ENCODE assay signal across 19 cellular contexts in the genomic region with DNA sequence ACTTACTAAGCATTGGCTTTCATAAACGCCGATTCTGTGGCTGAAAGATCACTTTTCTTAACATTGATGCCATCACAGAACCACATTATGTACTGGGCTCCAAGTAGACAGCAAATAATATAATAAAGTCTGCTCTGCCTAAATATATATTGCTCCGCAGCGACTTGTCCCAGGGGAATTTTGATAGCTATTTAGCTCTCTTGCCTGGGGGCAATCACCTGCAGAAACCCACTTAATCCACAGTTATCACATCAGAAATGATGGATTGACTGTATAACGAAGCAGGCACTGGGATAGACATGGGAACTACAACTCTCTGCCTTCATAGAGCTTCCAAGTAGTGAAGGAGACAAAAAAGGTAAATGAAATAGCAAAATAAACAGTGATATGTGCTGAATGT. TPM values are rescaled to one million over a fixed set of nuclear protein-coding genes. Genes with fewer than 3 reads are reported as not detected.
"Had no signal": no experiment of that assay in that cellular context is flagged by ENCODE, and none has a peak within 500 bp of the region (broad histone marks: within the 10 kb centered on the region; RNA-seq: fewer than 3 reads in every experiment).

No MANE protein-coding gene starts in this region.

- H3K4me1 ChIP-seq: left lung, pancreas, suprapubic skin had no signal

- H3K4me3 ChIP-seq: left lung, pancreas, smooth muscle cell, suprapubic skin had no signal

- DNase-seq: activated CD4-positive, alpha-beta T cell treated with anti-CD3 and anti-CD28 coated beads for 36 hours; activated CD4-positive, alpha-beta T cell treated with anti-CD3 and anti-CD28 coated beads, Interleukin-2, amount 50 U/mL, for 48 hours; activated gamma-delta T cell treated with Interleukin-2 at 50 U/mL for 16 hours; glutamatergic neuron; hypothalamus; kidney; left lung; mesendoderm; naive thymus-derived CD8-positive, alpha-beta T cell; pancreas; stimulated activated CD4-positive, alpha-beta T cell treated with anti-CD3 and anti-CD28 coated beads, Interleukin-4, amount 100 ng/mL, for 1 hour; stimulated activated naive CD8-positive, alpha-beta T cell treated with anti-CD3 and anti-CD28 coated beads, Interleukin-15, amount 100 ng/mL, for 72 hours; trophoblast cell had no signal

- H3K36me3 ChIP-seq: left lung, pancreas, suprapubic skin had no signal

- ATAC-seq: activated CD4-positive, alpha-beta T cell treated with anti-CD3 and anti-CD28 coated beads for 36 hours; activated naive CD4-positive, alpha-beta T cell treated with anti-CD3 and anti-CD28 coated beads, Interleukin-2, amount 50 U/mL, for 72 hours; naive thymus-derived CD8-positive, alpha-beta T cell; stimulated activated naive CD8-positive, alpha-beta T cell treated with anti-CD3 and anti-CD28 coated beads, Interleukin-15, amount 100 ng/mL, for 72 hours; WTC11 had no signal

- H3K27ac ChIP-seq: epithelial cell of prostate, left lung, pancreas, suprapubic skin had no signal

- H3K27me3 ChIP-seq: left lung, pancreas, suprapubic skin had no signal

- H3K9me3 ChIP-seq: left lung, pancreas, suprapubic skin had no signal

- H3K4me2 ChIP-seq: smooth muscle cell had no signal

RNA-seq across cellular contexts. Expression of a gene that starts 48.0 kb away (rescaled TPM):
- total RNA-seq: activated CD4-positive, alpha-beta T cell treated with anti-CD3 and anti-CD28 coated beads for 36 hours; activated naive CD4-positive, alpha-beta T cell treated with anti-CD3 and anti-CD28 coated beads, Interleukin-2, amount 50 U/mL, for 72 hours; activated T-helper 1 cell treated with anti-CD3 and anti-CD28 coated beads, Interleukin-12 subunit alpha, Interleukin-12 subunit beta, Interleukin-2, Interleukin-4 antibody, amounts not matched to agents 30 ng/mL and 10 ng/mL and 1 ng/mL, durations not matched to agents 14 hours and 24 hours and 36 hours; naive thymus-derived CD8-positive, alpha-beta T cell; smooth muscle cell; suprapubic skin; WTC11 had no signal
- polyA plus RNA-seq: naive thymus-derived CD8-positive, alpha-beta T cell; smooth muscle cell had no signal
